ENCODE assay signal across 1 cellular context in genomic region chr22:28887725-28888459, GRCh38.
TF ChIP-seq lines count a peak whose summit lies in the region.

No MANE protein-coding gene starts in this region.

TF ChIP-seq in WTC11, 78 proteins besides CTCF, POLR2A, EP300 and RAD21 (continued from another document):
- no peak for TF ChIP-seq ERG (CRISPR knock-in tag; IDR thresholded peaks at IDR 0.05)
- TF ChIP-seq PRDM15 (CRISPR knock-in tag; IDR thresholded peaks at IDR 0.05) = no peak
